Comparison of ENCODE assay signal across 18 cellular contexts in genomic region chr14:90520326-90520725, GRCh38.
A peak's percentile ranks its signal among the peaks of the same experiment; 100 is the strongest.
DNase-seq lines count a peak whose midpoint lies in the region; ATAC-seq and TF ChIP-seq lines count a peak whose summit lies in the region.
"Had no signal": no experiment of that assay in that cellular context is flagged by ENCODE, and none has a peak within 500 bp of the region (broad histone marks: within the 10 kb centered on the region; RNA-seq: fewer than 3 reads in every experiment).

No MANE protein-coding gene starts in this region.

- DNase-seq in DMS 273 treated with DMSO at 0.1 percent for 48 hours (lab: John Stamatoyannopoulos, UW) = peak; percentile 36
- DNase-seq in substantia nigra (lab: John Stamatoyannopoulos, UW) = no peak
- no peak for DNase-seq in OCI-M1 (lab: John Stamatoyannopoulos, UW)
- no peak for DNase-seq in head of caudate nucleus
- DNase-seq: activated naive CD4-positive, alpha-beta T cell treated with Interleukin-2 at 50 U/mL for 16 hours; activated T-cell treated with anti-CD3 and anti-CD28 coated beads, Interleukin-2, amount 50 U/mL, for 4 hours; CD8-positive, alpha-beta memory T cell; GF-D8; NCI-H510A; T-cell had no signal

- H3K27ac ChIP-seq in VCaP (peak overlapping the region; percentile 80), layer of hippocampus (ENCODE audit: low read depth, low read length) (peak overlapping the region; percentile 79), substantia nigra (ENCODE audit: low read depth, low read length, poor library complexity, severe bottlenecking) (peak overlapping the region; percentile 42)
- H3K27ac ChIP-seq: adrenal gland, Peyer's patch, SJSA1 had no signal

- no peaks in the 10 kb centered on the region for H3K27me3 ChIP-seq in layer of hippocampus (ENCODE audit: control insufficient read depth, insufficient read depth, low read length)
- H3K27me3 ChIP-seq: adrenal gland, Peyer's patch, SJSA1 had no signal

- intact Hi-C loops in head of caudate nucleus (cut with DNase I) = no loop called here

- ATAC-seq in HG03565 (IDR thresholded peaks at IDR 0.05; ENCODE audit: unreplicated experiment) = no peak
- ATAC-seq: activated T-cell treated with anti-CD3 and anti-CD28 coated beads, Interleukin-2, amount 50 U/mL, for 4 hours; HepG2; left colon; T-cell had no signal

- no peak for TF ChIP-seq CTCF in VCaP (conservative IDR thresholded peaks at IDR 0.05)
